ENCODE assay signal across 7 cellular contexts in the genomic region with DNA sequence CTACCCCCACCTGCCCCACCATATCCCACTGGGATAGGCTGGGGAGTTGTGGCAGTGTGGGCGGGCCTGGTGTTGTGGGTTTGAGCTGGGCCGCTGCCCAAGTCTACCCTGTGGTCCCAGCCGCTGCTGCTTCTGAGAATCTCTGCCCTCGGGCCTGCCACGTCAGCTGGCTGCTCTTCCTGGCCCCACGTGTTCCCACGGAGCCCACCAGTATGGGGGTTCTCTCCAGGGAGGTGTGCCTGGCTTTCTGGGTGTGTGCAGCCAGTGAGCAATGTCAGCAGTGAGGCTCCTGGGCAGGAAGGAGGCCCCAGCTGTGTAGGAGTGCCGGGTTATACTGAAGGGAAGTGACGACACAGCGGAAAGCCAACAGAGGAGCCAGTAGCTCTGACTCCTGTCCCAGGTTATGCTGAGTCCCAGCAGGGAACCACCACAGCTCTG. TPM values are rescaled to one million over a fixed set of nuclear protein-coding genes. Genes with fewer than 3 reads are reported as not detected.
DNase-seq lines count a peak whose midpoint lies in the region; ATAC-seq, FAIRE-seq and TF ChIP-seq lines count a peak whose summit lies in the region.

No MANE protein-coding gene starts in this region.

- FAIRE-seq in astrocyte (lab: Jason Lieb, UNC): peak; percentile 94

- H3K27ac Mint-ChIP-seq in T-helper 2 cell treated with Interferon-gamma antibody and Interleukin-4, amounts not matched to agents 5 μg/mL and 100 μg/mL, for 36 hours: peak overlapping the region; percentile 93
- peak overlapping the region; percentile 99 for H3K27ac Mint-ChIP-seq in astrocyte (ENCODE audit: unreplicated experiment)

- H3K4me1 ChIP-seq in astrocyte (ENCODE audit: insufficient read depth, low read length): peaks cover 80% of the 10 kb centered on the region

- H3K36me3 ChIP-seq in astrocyte (ENCODE audit: insufficient read depth, low read length) (peaks cover 3% of the 10 kb centered on the region), kidney epithelial cell (ENCODE audit: control insufficient read depth, insufficient read depth, low read length) (peaks cover 7% of the 10 kb centered on the region)

- H3K9me3 ChIP-seq in astrocyte (ENCODE audit: insufficient read depth, low read depth, low read length): no peaks in the 10 kb centered on the region

- H3K27me3 Mint-ChIP-seq in T-helper 2 cell treated with Interferon-gamma antibody and Interleukin-4, amounts not matched to agents 5 μg/mL and 100 μg/mL, for 36 hours (ENCODE audit: low read depth): no peaks in the 10 kb centered on the region
- no peaks in the 10 kb centered on the region for H3K27me3 Mint-ChIP-seq in astrocyte (ENCODE audit: low read depth, unreplicated experiment)

- no peaks in the 10 kb centered on the region for H3K27me3 ChIP-seq in astrocyte (ENCODE audit: insufficient read depth, low read length)
- H3K27me3 ChIP-seq in kidney epithelial cell (ENCODE audit: control insufficient read depth, insufficient read depth, low read length): no peaks in the 10 kb centered on the region

- peaks cover 60% of the 10 kb centered on the region for H3K4me1 Mint-ChIP-seq in T-helper 2 cell treated with Interferon-gamma antibody and Interleukin-4, amounts not matched to agents 5 μg/mL and 100 μg/mL, for 36 hours (ENCODE audit: low read depth)
- peaks cover 56% of the 10 kb centered on the region for H3K4me1 Mint-ChIP-seq in astrocyte (ENCODE audit: low read depth, unreplicated experiment)

- H3K4me3 ChIP-seq in astrocyte (ENCODE audit: insufficient read depth, low read depth, low read length) (peak overlapping the region; percentile 35), kidney epithelial cell (ENCODE audit: low read depth, low read length) (no peak overlapping the region)

- DNase-seq in T-helper 2 cell treated with Interferon-gamma antibody and Interleukin-4, amounts not matched to agents 5 μg/mL and 100 μg/mL, for 36 hours (ENCODE audit: low spot score): peak; percentile 91
- DNase-seq in astrocyte (ENCODE audit: low read depth) (peak; percentile 96), kidney epithelial cell (ENCODE audit: low read depth) (peak; percentile 78), globus pallidus (ENCODE audit: low spot score) (no peak)
- peak; percentile 73 to 89 for DNase-seq in stimulated activated CD4-positive, alpha-beta T cell treated with anti-CD3 and anti-CD28 coated beads, Interleukin-4, amount 100 ng/mL, for 4 hours

- H3K9ac ChIP-seq in astrocyte (ENCODE audit: low read length): peak overlapping the region; percentile 78

- no peaks in the 10 kb centered on the region for H3K9me3 Mint-ChIP-seq in T-helper 2 cell treated with Interferon-gamma antibody and Interleukin-4, amounts not matched to agents 5 μg/mL and 100 μg/mL, for 36 hours
- H3K9me3 Mint-ChIP-seq in astrocyte (ENCODE audit: unreplicated experiment): no peaks in the 10 kb centered on the region

- TF ChIP-seq CTCF in astrocyte (IDR thresholded peaks at IDR 0.05; ENCODE audit: insufficient read depth, low read depth, low read length): no peak
- TF ChIP-seq CTCF in kidney epithelial cell (IDR thresholded peaks at IDR 0.05; ENCODE audit: insufficient read depth, low read length, poor library complexity, severe bottlenecking): no peak

- peaks cover 27% of the 10 kb centered on the region for H3K36me3 Mint-ChIP-seq in T-helper 2 cell treated with Interferon-gamma antibody and Interleukin-4, amounts not matched to agents 5 μg/mL and 100 μg/mL, for 36 hours (ENCODE audit: low read depth)
- H3K36me3 Mint-ChIP-seq in astrocyte (ENCODE audit: low read depth, unreplicated experiment): peaks cover 12% of the 10 kb centered on the region

- peaks cover 93% of the 10 kb centered on the region for H3K79me2 ChIP-seq in astrocyte (ENCODE audit: insufficient read depth, low read length)

- H2AFZ ChIP-seq in astrocyte (ENCODE audit: low read depth, low read length): peak overlapping the region; percentile 12

- ATAC-seq in GM19043 (IDR thresholded peaks at IDR 0.05; ENCODE audit: low read depth, unreplicated experiment) (peak; percentile 52), HG03342 (IDR thresholded peaks at IDR 0.05; ENCODE audit: unreplicated experiment) (peak; percentile 44)

- peak overlapping the region; percentile 85 for H3K4me2 ChIP-seq in astrocyte (ENCODE audit: low read length)

- H3K4me3 Mint-ChIP-seq in T-helper 2 cell treated with Interferon-gamma antibody and Interleukin-4, amounts not matched to agents 5 μg/mL and 100 μg/mL, for 36 hours: peak overlapping the region; percentile 82
- peak overlapping the region; percentile 64 for H3K4me3 Mint-ChIP-seq in astrocyte (ENCODE audit: unreplicated experiment)

- peak overlapping the region; percentile 91 for H3K27ac ChIP-seq in astrocyte (ENCODE audit: low read depth, low read length)

- H4K20me1 ChIP-seq in astrocyte (ENCODE audit: insufficient read depth, low read length): peaks cover 74% of the 10 kb centered on the region

RNA-seq across cellular contexts. Expression of a gene that starts 10.5 kb away (rescaled TPM):
- total RNA-seq in astrocyte (380 and 381 TPM in 2 replicates), kidney epithelial cell (208 and 221 TPM in 2 replicates)

RNA-seq across cellular contexts. Expression of a gene that starts 22.4 kb away (rescaled TPM):
- 4.9 and 5.9 TPM in 2 replicates for total RNA-seq in astrocyte
- total RNA-seq in kidney epithelial cell: 17.9 and 18.4 TPM in 2 replicates

RNA-seq across cellular contexts. Expression of a gene that starts 32.4 kb away (rescaled TPM):
- total RNA-seq in astrocyte: 0.30 TPM in 1 of 2 replicates, not detected in the other
- total RNA-seq in kidney epithelial cell: not detected in 2 replicates

RNA-seq across cellular contexts. Expression of a gene that starts 41.5 kb away (rescaled TPM):
- total RNA-seq in astrocyte (0.68 and 1.9 TPM in 2 replicates), kidney epithelial cell (0.13 and 0.48 TPM in 2 replicates)

RNA-seq across cellular contexts. Expression of a gene that starts 45.7 kb away (rescaled TPM):
- total RNA-seq in astrocyte (59.2 and 66.8 TPM in 2 replicates), kidney epithelial cell (77.7 and 113 TPM in 2 replicates)
